1 cellular context compared by ENCODE assay signal in genomic region chr7:11748884-11749283, GRCh38.
TF ChIP-seq lines count a peak whose summit lies in the region.

No MANE protein-coding gene starts in this region.

TF ChIP-seq in H1, 55 proteins besides CTCF, POLR2A, EP300 and RAD21 (continued from another document):
- TF ChIP-seq FOSL1 (IDR thresholded peaks at IDR 0.05; ENCODE audit: insufficient read depth, low read depth, low read length), result no peak
- TF ChIP-seq TEAD4 (IDR thresholded peaks at IDR 0.05; ENCODE audit: low read depth, low read length), result no peak
- TF ChIP-seq TBP (IDR thresholded peaks at IDR 0.05; ENCODE audit: low read depth, low read length), result no peak
- no peak for TF ChIP-seq RNF2 (IDR thresholded peaks at IDR 0.05; ENCODE audit: borderline replicate concordance, low read depth, low read length, missing control alignments, poor library complexity, severe bottlenecking)
- TF ChIP-seq EZH2 (IDR thresholded peaks at IDR 0.05; ENCODE audit: low read depth, low read length, severe bottlenecking), result no peak
- TF ChIP-seq SP2 (IDR thresholded peaks at IDR 0.05; ENCODE audit: low read length), result no peak
- no peak for TF ChIP-seq KDM5A (IDR thresholded peaks at IDR 0.05; ENCODE audit: low read length)
- TF ChIP-seq GABPA (IDR thresholded peaks at IDR 0.05; ENCODE audit: borderline replicate concordance, insufficient read depth, low read length), result no peak
TF ChIP-seq in H1: peak in this region for 0.
